ENCODE assay signal across 8 cellular contexts in genomic region chr12:38921025-38921677, GRCh38.
DNase-seq lines count a peak whose midpoint lies in the region; ATAC-seq and TF ChIP-seq lines count a peak whose summit lies in the region.

No MANE protein-coding gene starts in this region.

- H3K9ac ChIP-seq in NT2/D1 (ENCODE audit: insufficient read length, low read depth), result no peak overlapping the region

- no peak overlapping the region for H3K4me3 ChIP-seq in NT2/D1 (ENCODE audit: insufficient read length, low read depth)
- no peak overlapping the region for H3K4me3 ChIP-seq in astrocyte of the spinal cord (ENCODE audit: low read depth, low read length)

- H3K4me1 ChIP-seq in NT2/D1 (ENCODE audit: insufficient read depth, insufficient read length), result no peaks in the 10 kb centered on the region

- no peaks in the 10 kb centered on the region for H3K27me3 ChIP-seq in NT2/D1 (ENCODE audit: insufficient read depth, insufficient read length)

- ATAC-seq in GM19328 (IDR thresholded peaks at IDR 0.05; ENCODE audit: unreplicated experiment), result peak; percentile 85
- ATAC-seq in HG03378 (IDR thresholded peaks at IDR 0.05; ENCODE audit: unreplicated experiment), result peak; percentile 95

- in situ Hi-C loops in astrocyte of the spinal cord (cut with HindIII; ENCODE audit: low sequenced_read_pairs), result no loop called here

- DNase-seq in DMS114 treated with DMSO at 0.1 percent for 48 hours (lab: John Stamatoyannopoulos, UW; ENCODE audit: unreplicated experiment), result peak; percentile 48
- peak; percentile 66 for DNase-seq in NT2/D1 (ENCODE audit: low read depth, low spot score)
- peak; percentile 77 for DNase-seq in astrocyte of the spinal cord (ENCODE audit: low read depth, low spot score)
- peak; percentile 88 for DNase-seq in kidney tubule cell (ENCODE audit: low spot score)
- no peak for DNase-seq in superior temporal gyrus (ENCODE audit: extremely low spot score)
- DNase-seq in epidermal melanocyte (ENCODE audit: insufficient read length, low spot score), result no peak

- H3K9me3 ChIP-seq in NT2/D1 (ENCODE audit: insufficient read depth, low read length), result no peaks in the 10 kb centered on the region

- H3K36me3 ChIP-seq in NT2/D1 (ENCODE audit: insufficient read depth, insufficient read length, low read length), result no peaks in the 10 kb centered on the region

- TF ChIP-seq CTCF in astrocyte of the spinal cord (IDR thresholded peaks at IDR 0.05; ENCODE audit: low read depth, low read length), result peak; percentile 63

Comparison
In these comparisons a context has a peak if more than half of its experiments do, and no peak if none do; other contexts are left out.
1. DNase-seq: peak in DMS114 treated with DMSO at 0.1 percent for 48 hours (single experiment), NT2/D1 (single experiment), astrocyte of the spinal cord (single experiment) and kidney tubule cell (single experiment); none in superior temporal gyrus (single experiment) and epidermal melanocyte (single experiment).